In genomic region chr1:230766318-230766717, GRCh38 we compare ENCODE assay signal across 29 cellular contexts. TPM values are rescaled to one million over a fixed set of nuclear protein-coding genes. Genes with fewer than 3 reads are reported as not detected.
"Had no signal": no experiment of that assay in that cellular context is flagged by ENCODE, and none has a peak within 500 bp of the region (broad histone marks: within the 10 kb centered on the region; RNA-seq: fewer than 3 reads in every experiment).

No MANE protein-coding gene starts in this region.

- FAIRE-seq: urothelium cell line had no signal

- H3K4me1 ChIP-seq: testis, tibial artery, transverse colon, uterus, vagina had no signal

- DNase-seq: stimulated activated CD4-positive, alpha-beta T cell treated with anti-CD3 and anti-CD28 coated beads, Interleukin-2, amount 100 ng/mL, for 48 hours; stimulated activated CD4-positive, alpha-beta T cell treated with anti-CD3 and anti-CD28 coated beads, Interleukin-4, amount 100 ng/mL, for 1 hour; stimulated activated CD4-positive, alpha-beta T cell treated with anti-CD3 and anti-CD28 coated beads, Interleukin-4, amount 100 ng/mL, for 24 hours; stimulated activated CD4-positive, alpha-beta T cell treated with anti-CD3 and anti-CD28 coated beads, Interleukin-4, amount 100 ng/mL, for 4 hours; stimulated activated CD8-positive, alpha-beta memory T cell treated with anti-CD3 and anti-CD28 coated beads, Interleukin-4, amount 100 ng/mL, for 48 hours; stimulated activated naive B cell treated with anti-CD40 and anti-IgM and Interleukin-4, amounts not matched to agents 10 μg/mL and 1 μg/mL and 100 μg/mL, for 72 hours; stimulated activated naive CD4-positive, alpha-beta T cell; stimulated activated naive CD4-positive, alpha-beta T cell treated with Interleukin-2 at 50 U/mL for 16 hours; stimulated activated naive CD8-positive, alpha-beta T cell treated with anti-CD3 and anti-CD28 coated beads, Interleukin-15, amount 100 ng/mL, for 72 hours; stimulated activated naive CD8-positive, alpha-beta T cell treated with anti-CD3 and anti-CD28 coated beads, Interleukin-15, Interleukin-2, amounts not matched to agents 100 U/mL and 50 U/mL, for 24 hours; stomach; substantia nigra; testis; thyroid gland; tibial artery; transverse colon; trophoblast cell; upper lobe of left lung; upper lobe of right lung; uterus had no signal

- H3K27ac ChIP-seq: stomach, suprapubic skin, testis, thoracic aorta, thyroid gland, tibial artery, tibial nerve, transverse colon, upper lobe of left lung, upper lobe of right lung, uterus, vagina had no signal

- H3K36me3 ChIP-seq: suprapubic skin, thoracic aorta, thyroid gland, tibial artery, tibial nerve, transverse colon, upper lobe of left lung, upper lobe of right lung, uterus, vagina had no signal

- ATAC-seq: stimulated activated effector memory CD8-positive, alpha-beta T cell treated with anti-CD3 and anti-CD28 coated beads, Interleukin-12 subunit alpha, Interleukin-12 subunit beta, amount 100 ng/mL, for 72 hours; stimulated activated memory B cell treated with anti-CD40 and anti-IgM and Interleukin-4, amounts not matched to agents 10 μg/mL and 1 μg/mL and 100 μg/mL, for 72 hours; stimulated activated naive B cell treated with anti-CD40 and anti-IgM and Interleukin-4, amounts not matched to agents 10 μg/mL and 1 μg/mL and 100 μg/mL, for 72 hours; stimulated activated naive CD8-positive, alpha-beta T cell treated with anti-CD3 and anti-CD28 coated beads, Interleukin-15, amount 100 ng/mL, for 72 hours; stimulated activated naive CD8-positive, alpha-beta T cell treated with anti-CD3 and anti-CD28 coated beads, Interleukin-15, Interleukin-2, amounts not matched to agents 100 U/mL and 50 U/mL, for 24 hours; upper lobe of right lung had no signal

- H3K9me3 ChIP-seq: stomach, testis, thoracic aorta, thyroid gland, tibial artery, transverse colon, upper lobe of left lung, upper lobe of right lung, uterus, vagina had no signal

- H3K27me3 ChIP-seq: stomach, suprapubic skin, testis, thyroid gland, tibial artery, tibial nerve, transverse colon, upper lobe of left lung, upper lobe of right lung, uterus, vagina had no signal

- H3K4me3 ChIP-seq: stomach, suprapubic skin, testis, thoracic aorta, thyroid gland, tibial artery, tibial nerve, transverse colon, upper lobe of left lung, upper lobe of right lung, uterus, vagina had no signal

RNA-seq across cellular contexts. Expression of gene CAPN9, which starts 19.1 kb away (rescaled TPM):
- total RNA-seq: subcutaneous adipose tissue, temporal lobe, thyroid gland, vagina had no signal
